8 cellular contexts compared by ENCODE assay signal in the genomic region with DNA sequence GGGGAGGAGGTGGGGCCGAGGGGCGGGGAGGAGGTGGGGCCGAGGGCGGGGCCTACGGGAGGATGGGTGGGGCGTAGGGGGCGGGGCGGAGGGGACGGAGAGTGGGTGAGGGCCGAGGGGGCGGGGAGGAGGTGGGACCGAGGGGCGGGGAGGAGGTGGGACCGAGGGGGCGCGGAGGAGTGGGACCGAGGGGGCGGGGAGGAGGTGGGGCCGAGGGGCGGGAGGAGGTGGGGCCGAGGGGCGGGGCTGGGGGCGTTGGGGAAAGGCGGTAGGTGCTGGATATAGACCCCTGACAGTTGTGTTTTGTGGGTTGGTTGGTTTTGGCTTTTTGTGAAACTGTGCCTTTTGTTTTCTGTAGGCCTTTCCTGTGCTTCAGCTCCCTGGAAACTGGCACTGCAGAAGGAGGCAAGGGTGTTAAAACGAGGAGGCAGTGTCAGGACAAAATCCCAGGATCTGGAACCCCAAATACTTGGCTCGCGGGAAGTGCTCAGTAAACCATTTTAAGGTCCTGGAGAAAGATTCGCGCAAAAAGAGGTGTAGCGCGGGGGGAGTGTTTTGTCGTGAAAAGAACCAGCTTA. TPM values are rescaled to one million over a fixed set of nuclear protein-coding genes. Genes with fewer than 3 reads are reported as not detected.
DNase-seq lines count a peak whose midpoint lies in the region; ATAC-seq and TF ChIP-seq lines count a peak whose summit lies in the region.

No MANE protein-coding gene starts in this region.

- DNase-seq in NCI-H2081 (lab: John Stamatoyannopoulos, UW) (peak; percentile 3 to 64), NCI-H2081 treated with DMSO at 0.1 percent for 48 hours (lab: John Stamatoyannopoulos, UW) (no peak), OCI-M1 (lab: John Stamatoyannopoulos, UW) (peak; percentile 55), cardiac septum (ENCODE audit: low spot score) (peak; percentile 83), posterior cingulate gyrus (peak; percentile 43 to 92 (median 64)), type B pancreatic cell (ENCODE audit: extremely low spot score, unreplicated experiment) (peak; percentile 72)
- DNase-seq in activated naive CD4-positive, alpha-beta T cell treated with anti-CD3 and anti-CD28 coated beads, Interleukin-2, amount 50 U/mL, for 16 hours: peak; percentile 61

- H3K36me3 Mint-ChIP-seq in type B pancreatic cell: no peaks in the 10 kb centered on the region

- H3K27ac Mint-ChIP-seq in type B pancreatic cell: peak overlapping the region; percentile 77

- H3K27me3 Mint-ChIP-seq in type B pancreatic cell: no peaks in the 10 kb centered on the region

- intact Hi-C loops in cardiac septum (cut with DNase I): no loop called here
- intact Hi-C loops in posterior cingulate gyrus (cut with DNase I): loop anchor here (5.0 kb wide), 1 partner anchor 523 kb away; the partner anchor contains the start of gene HTATSF1

- no peak for TF ChIP-seq CTCF in type B pancreatic cell (conservative IDR thresholded peaks at IDR 0.05)

- peak overlapping the region; percentile 83 for H3K4me3 Mint-ChIP-seq in type B pancreatic cell

- no peak for ATAC-seq in GM21515 (IDR thresholded peaks at IDR 0.05; ENCODE audit: unreplicated experiment)

- peaks cover 13% of the 10 kb centered on the region for H3K4me1 Mint-ChIP-seq in type B pancreatic cell (ENCODE audit: unreplicated experiment)

- H3K9me3 Mint-ChIP-seq in type B pancreatic cell: no peaks in the 10 kb centered on the region

RNA-seq across cellular contexts. Expression of gene MMGT1, which starts 0.6 kb away (rescaled TPM):
- total RNA-seq in cardiac septum (29.5 TPM), type B pancreatic cell (ENCODE audit: low replicate concordance) (18.3 and 19.3 TPM in 2 replicates)

RNA-seq across cellular contexts. Expression of gene SLC9A6, which starts 10.9 kb away (rescaled TPM):
- 12.5 TPM for total RNA-seq in cardiac septum
- total RNA-seq in type B pancreatic cell (ENCODE audit: low replicate concordance): 10.7 and 15.8 TPM in 2 replicates
